Comparison of ENCODE assay signal across 13 cellular contexts in the genomic region with DNA sequence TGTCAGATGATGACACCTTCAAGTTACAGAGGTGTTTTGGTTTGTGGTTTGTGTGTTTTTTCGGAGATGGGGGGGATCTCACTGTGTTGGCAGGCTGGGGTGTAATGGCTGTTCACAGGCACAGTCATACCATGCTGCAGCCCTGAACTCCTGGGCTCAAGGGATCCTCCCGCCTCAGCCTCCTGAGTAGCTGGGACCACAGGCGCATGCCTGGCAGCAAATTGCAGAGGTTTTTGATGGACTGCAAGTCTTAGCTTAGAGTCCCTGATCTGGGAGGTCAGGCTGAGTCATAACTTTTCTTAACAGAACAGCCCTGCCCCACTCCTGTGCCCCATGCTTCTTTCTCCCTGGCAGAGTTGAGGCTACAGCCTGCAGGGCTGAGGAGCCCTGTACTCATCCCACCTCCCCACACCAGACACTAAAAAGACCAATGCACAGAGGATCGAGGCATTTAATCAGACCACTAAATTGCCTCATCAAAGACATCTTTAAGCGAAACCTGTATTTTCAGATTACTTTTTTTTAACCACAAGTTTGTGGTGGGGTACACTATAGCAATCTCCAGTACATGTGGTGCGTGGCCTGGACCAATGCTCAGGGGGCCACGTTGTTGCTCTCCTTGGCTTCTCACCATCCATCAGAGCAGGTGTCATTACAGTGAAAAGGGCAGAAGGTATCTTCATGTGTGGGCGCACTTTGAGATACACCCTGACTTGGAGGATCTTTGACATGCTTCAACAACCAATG. TPM values are rescaled to one million over a fixed set of nuclear protein-coding genes. Genes with fewer than 3 reads are reported as not detected.
DNase-seq lines count a peak whose midpoint lies in the region; ATAC-seq and TF ChIP-seq lines count a peak whose summit lies in the region.
"Had no signal": no experiment of that assay in that cellular context is flagged by ENCODE, and none has a peak within 500 bp of the region (broad histone marks: within the 10 kb centered on the region; RNA-seq: fewer than 3 reads in every experiment).

No MANE protein-coding gene starts in this region.

- intact Hi-C loops in activated CD8-positive, alpha-beta T cell treated with anti-CD3 and anti-CD28 coated beads for 36 hours (cut with micrococcal nuclease) = no loop called here

- POLR2A ChIA-PET in activated CD8-positive, alpha-beta T cell treated with anti-CD3 and anti-CD28 coated beads for 36 hours (lab: Charles Lee) = interaction anchor here (0.9 kb wide), 1 partner anchor 139 kb away, joined by 3 read pairs; no protein-coding TSS in a partner anchor

- H3F3A ChIP-seq in GM23338 (replicated peaks; ENCODE audit: low read depth) = no peaks in the 10 kb centered on the region

- no peaks in the 10 kb centered on the region; the same call in none of the 2 replicates for H4K20me1 ChIP-seq in GM23338 (replicated peaks; ENCODE audit: insufficient read depth)

- CTCF ChIA-PET in activated CD8-positive, alpha-beta T cell treated with anti-CD3 and anti-CD28 coated beads for 36 hours (lab: Charles Lee) = interaction anchor here (1.1 to 1.7 kb wide), 7 partner anchors 10 to 117 kb away, joined by 3 to 6 read pairs (median 3); a partner anchor contains a TSS

- TF ChIP-seq CTCF in GM23338 (conservative IDR thresholded peaks at IDR 0.05; ENCODE audit: low read depth in 2 of 2) (no peak), fibroblast of the aortic adventitia (IDR thresholded peaks at IDR 0.05; ENCODE audit: insufficient read depth, low read length) (no peak)
- TF ChIP-seq CTCF in activated CD8-positive, alpha-beta T cell treated with anti-CD3 and anti-CD28 coated beads for 36 hours (IDR thresholded peaks at IDR 0.05) = no peak

- no peaks in the 10 kb centered on the region for H3K79me2 ChIP-seq in GM23338 (replicated peaks; ENCODE audit: insufficient read depth)

- H3K9me2 ChIP-seq in GM23338 (ENCODE audit: insufficient read depth) = no peaks in the 10 kb centered on the region

- H3K27me3 Mint-ChIP-seq in GM23338 (ENCODE audit: insufficient read depth, low read depth, poor library complexity) = peaks cover 25% of the 10 kb centered on the region
- H3K27me3 Mint-ChIP-seq in activated CD8-positive, alpha-beta T cell treated with anti-CD3 and anti-CD28 coated beads for 36 hours = no peaks in the 10 kb centered on the region

- peaks cover 27% of the 10 kb centered on the region for H3K36me3 Mint-ChIP-seq in GM23338 (ENCODE audit: low read depth)
- peaks cover 18% of the 10 kb centered on the region for H3K36me3 Mint-ChIP-seq in activated CD8-positive, alpha-beta T cell treated with anti-CD3 and anti-CD28 coated beads for 36 hours (ENCODE audit: low read depth)

- no peaks in the 10 kb centered on the region for H3K36me3 ChIP-seq in GM23338 (ENCODE audit: insufficient read depth)

- H3K4me3 ChIP-seq in GM23338 = no peak overlapping the region
- no peak overlapping the region for H3K4me3 ChIP-seq in fibroblast of the aortic adventitia (ENCODE audit: low read depth, low read length)

- H3K4me2 ChIP-seq in GM23338 = no peak overlapping the region

- ATAC-seq in GM23338 (no peak), HG03097 (IDR thresholded peaks at IDR 0.05; ENCODE audit: low FRiP score, unreplicated experiment) (no peak), GM18505 (IDR thresholded peaks at IDR 0.05; ENCODE audit: unreplicated experiment) (no peak)
- ATAC-seq in activated CD8-positive, alpha-beta T cell treated with anti-CD3 and anti-CD28 coated beads for 36 hours = peak; percentile 83

- TF ChIP-seq POLR2A in GM18505 (IDR thresholded peaks at IDR 0.05; ENCODE audit: borderline replicate concordance, extremely low read depth, insufficient read depth, insufficient read length) = no peak

- H3K4me3 Mint-ChIP-seq in GM23338 = no peak overlapping the region; the same call in 2 of the 3 replicates
- H3K4me3 Mint-ChIP-seq in activated CD8-positive, alpha-beta T cell treated with anti-CD3 and anti-CD28 coated beads for 36 hours = no peak overlapping the region
- H3K4me3 Mint-ChIP-seq: T-helper 1 cell treated with Interleukin-12 subunit alpha and Interleukin-12 subunit beta and Interleukin-4 antibody, amounts not matched to agents 30 μg/mL and 1 μg/mL, for 36 hours had no signal

- H3K4me1 ChIP-seq in GM23338 (ENCODE audit: insufficient read depth) = 0 out of 2 replicates have a peak, but pooled peaks cover 9% of the 10 kb centered on the region

- H3K27ac Mint-ChIP-seq in GM23338 = peak overlapping the region; percentile 65
- H3K27ac Mint-ChIP-seq in activated CD8-positive, alpha-beta T cell treated with anti-CD3 and anti-CD28 coated beads for 36 hours = peak overlapping the region; percentile 77

- no peaks in the 10 kb centered on the region for H3K9me3 Mint-ChIP-seq in GM23338
- no peaks in the 10 kb centered on the region for H3K9me3 Mint-ChIP-seq in activated CD8-positive, alpha-beta T cell treated with anti-CD3 and anti-CD28 coated beads for 36 hours
- H3K9me3 Mint-ChIP-seq: T-helper 1 cell treated with Interleukin-12 subunit alpha and Interleukin-12 subunit beta and Interleukin-4 antibody, amounts not matched to agents 30 μg/mL and 1 μg/mL, for 36 hours had no signal

- H3K27me3 ChIP-seq in GM23338 (ENCODE audit: insufficient read depth) = no peaks in the 10 kb centered on the region

- no peak overlapping the region for H2AFZ ChIP-seq in GM23338

- peak; percentile 35 for DNase-seq in AG08395 (ENCODE audit: low spot score)
- no peak for DNase-seq in GM23338 (ENCODE audit: low spot score)
- DNase-seq in activated CD8-positive, alpha-beta T cell treated with anti-CD3 and anti-CD28 coated beads for 36 hours = peak; percentile 71
- peak; percentile 23 for DNase-seq in fibroblast of the aortic adventitia (ENCODE audit: low read depth)
- no peak for DNase-seq in mucosa of gallbladder (ENCODE audit: low spot score)
- no peak for DNase-seq in NCI-H774 (lab: John Stamatoyannopoulos, UW)
- DNase-seq: COR-L47, NCI-H1092, NCI-H82 had no signal

- H3K4me1 Mint-ChIP-seq in GM23338 = peaks cover 20% of the 10 kb centered on the region
- peaks cover 48% of the 10 kb centered on the region for H3K4me1 Mint-ChIP-seq in activated CD8-positive, alpha-beta T cell treated with anti-CD3 and anti-CD28 coated beads for 36 hours (ENCODE audit: low read depth)

- no peak overlapping the region for H3K27ac ChIP-seq in GM23338 (ENCODE audit: low read depth)

TF ChIP-seq in GM23338, 12 proteins besides CTCF, POLR2A, EP300 and RAD21:
- TF ChIP-seq CREB1 (CRISPR knock-in tag; IDR thresholded peaks at IDR 0.05; ENCODE audit: low read depth) (no peak), STAT1 (IDR thresholded peaks at IDR 0.05; ENCODE audit: unreplicated experiment) (no peak), EZH2 (IDR thresholded peaks at IDR 0.05; ENCODE audit: low read depth, unreplicated experiment) (no peak), JUNB (IDR thresholded peaks at IDR 0.05; ENCODE audit: unreplicated experiment) (no peak)
- TF ChIP-seq, protein P1, sequence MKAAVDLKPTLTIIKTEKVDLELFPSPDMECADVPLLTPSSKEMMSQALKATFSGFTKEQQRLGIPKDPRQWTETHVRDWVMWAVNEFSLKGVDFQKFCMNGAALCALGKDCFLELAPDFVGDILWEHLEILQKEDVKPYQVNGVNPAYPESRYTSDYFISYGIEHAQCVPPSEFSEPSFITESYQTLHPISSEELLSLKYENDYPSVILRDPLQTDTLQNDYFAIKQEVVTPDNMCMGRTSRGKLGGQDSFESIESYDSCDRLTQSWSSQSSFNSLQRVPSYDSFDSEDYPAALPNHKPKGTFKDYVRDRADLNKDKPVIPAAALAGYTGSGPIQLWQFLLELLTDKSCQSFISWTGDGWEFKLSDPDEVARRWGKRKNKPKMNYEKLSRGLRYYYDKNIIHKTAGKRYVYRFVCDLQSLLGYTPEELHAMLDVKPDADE (IDR thresholded peaks at IDR 0.05) = no peak

RNA-seq across cellular contexts. Expression of a gene that starts 17.1 kb away (rescaled TPM):
- 11.0 and 13.5 TPM in 2 replicates for total RNA-seq in GM23338 (2014; rRNA removed; shearing (Covaris generic))
- 3.4 and 4.1 TPM in 2 replicates for polyA plus RNA-seq in GM23338 (2016; fragmentation: Nextera tagmentation; extraction: Ambion mirVana)
- total RNA-seq in activated CD8-positive, alpha-beta T cell treated with anti-CD3 and anti-CD28 coated beads for 36 hours = 10 to 100 TPM; 41.4 to 42.9 TPM
- 0.45 and 0.74 TPM in 2 replicates for total RNA-seq in fibroblast of the aortic adventitia (ENCODE audit: low replicate concordance)
- 4.1 TPM for total RNA-seq in mucosa of gallbladder
- total RNA-seq: epithelial cell of proximal tubule had no signal

Comparison
In these comparisons a context has a peak if more than half of its experiments do, and no peak if none do; other contexts are left out.
1. DNase-seq: peak in AG08395 (single experiment), activated CD8-positive, alpha-beta T cell treated with anti-CD3 and anti-CD28 coated beads for 36 hours (single experiment) and fibroblast of the aortic adventitia (single experiment); none in GM23338 (single experiment), mucosa of gallbladder (single experiment) and NCI-H774 (single experiment).